ENCODE assay signal across 11 cellular contexts in the genomic region with DNA sequence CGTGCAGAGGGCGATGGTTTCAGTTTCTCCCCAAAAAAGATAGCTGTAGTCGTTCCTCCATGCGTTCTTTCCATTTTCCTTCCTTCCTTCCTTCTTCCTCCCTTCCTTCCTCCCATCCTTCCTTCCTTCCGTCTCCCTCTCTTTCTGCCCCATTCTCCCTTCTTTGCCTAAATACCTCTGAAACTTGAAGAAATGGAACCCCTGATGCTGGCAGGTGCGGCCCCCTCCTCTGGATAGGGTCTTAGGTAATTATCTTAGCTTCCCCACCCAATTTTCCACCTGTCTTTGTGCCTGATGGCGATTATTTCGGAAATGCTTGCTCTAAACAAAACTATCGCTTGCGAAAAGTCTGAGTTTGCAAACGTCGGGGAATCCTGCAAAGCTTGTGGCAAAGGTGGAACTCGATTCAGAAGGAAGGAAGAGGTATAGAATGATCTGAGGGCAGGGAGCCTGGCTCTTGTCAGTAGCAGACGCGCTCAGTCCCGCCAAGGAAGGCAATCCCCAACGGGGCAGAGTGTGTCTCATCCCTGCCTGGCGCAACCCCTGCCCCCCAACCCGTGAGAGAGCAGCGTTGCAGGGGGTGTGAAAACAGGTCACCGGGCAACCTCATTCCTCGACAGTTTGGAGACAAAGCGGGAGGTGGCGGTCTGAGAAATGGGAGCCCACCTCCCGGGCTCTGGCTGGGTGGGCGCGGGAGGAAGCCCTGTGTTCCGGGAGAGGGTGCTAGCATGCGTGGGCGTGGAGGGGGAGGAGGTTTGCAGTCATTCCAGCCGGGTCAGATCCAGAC. TPM values are rescaled to one million over a fixed set of nuclear protein-coding genes. Genes with fewer than 3 reads are reported as not detected.
A peak's percentile ranks its signal among the peaks of the same experiment; 100 is the strongest.
DNase-seq lines count a peak whose midpoint lies in the region; ATAC-seq and TF ChIP-seq lines count a peak whose summit lies in the region.
"Had no signal": no experiment of that assay in that cellular context is flagged by ENCODE, and none has a peak within 500 bp of the region (broad histone marks: within the 10 kb centered on the region; RNA-seq: fewer than 3 reads in every experiment).

No MANE protein-coding gene starts in this region.

- H3K9me3 Mint-ChIP-seq in activated T-cell treated with anti-CD3 and anti-CD28 coated beads, Interleukin-2, amount 50 U/mL, for 4 hours: no peaks in the 10 kb centered on the region
- H3K9me3 Mint-ChIP-seq in natural killer cell: no peaks in the 10 kb centered on the region

- H3K9ac ChIP-seq in HUES48 (ENCODE audit: low read depth, low read length): no peak overlapping the region
- H3K9ac ChIP-seq in colonic mucosa (ENCODE audit: low read depth in 2 of 2, low read length in 2 of 2): no peak overlapping the region

- H3K36me3 ChIP-seq in HUES48 (ENCODE audit: control insufficient read depth, insufficient read depth, low read length): no peaks in the 10 kb centered on the region
- H3K36me3 ChIP-seq in colonic mucosa: no peaks in the 10 kb centered on the region
- H3K36me3 ChIP-seq: thoracic aorta had no signal

- H3K4me1 ChIP-seq in HUES48 (ENCODE audit: control insufficient read depth, insufficient read depth, low read length): peaks cover 21% of the 10 kb centered on the region
- H3K4me1 ChIP-seq in colonic mucosa: peaks cover 26% of the 10 kb centered on the region

- H3K4me3 ChIP-seq in HUES48 (ENCODE audit: low read depth, low read length) (0 out of 2 replicates have a peak overlapping the region, but pooled peaks have one; percentile 45), colonic mucosa (no peak overlapping the region)

- peaks cover 93% of the 10 kb centered on the region for H3K27me3 ChIP-seq in HUES48 (ENCODE audit: control insufficient read depth, insufficient read depth, low read length)
- peaks cover 71% of the 10 kb centered on the region for H3K27me3 ChIP-seq in colonic mucosa

- peak overlapping the region; percentile 61 for H3K4me3 Mint-ChIP-seq in activated T-cell treated with anti-CD3 and anti-CD28 coated beads, Interleukin-2, amount 50 U/mL, for 4 hours
- H3K4me3 Mint-ChIP-seq in natural killer cell: peak overlapping the region; percentile 81

- peaks cover 46% of the 10 kb centered on the region for H3K27me3 Mint-ChIP-seq in activated T-cell treated with anti-CD3 and anti-CD28 coated beads, Interleukin-2, amount 50 U/mL, for 4 hours (ENCODE audit: low read depth)
- peaks cover 37% of the 10 kb centered on the region in 2 donors for H3K27me3 Mint-ChIP-seq in natural killer cell (ENCODE audit: low read depth in 2 of 2)

- H3K9me3 ChIP-seq in HUES48 (ENCODE audit: control insufficient read depth, insufficient read depth, low read length): no peaks in the 10 kb centered on the region; the same call in 1 of the 2 replicates
- H3K9me3 ChIP-seq in colonic mucosa: no peaks in the 10 kb centered on the region
- H3K9me3 ChIP-seq: thoracic aorta had no signal

- intact Hi-C loops in natural killer cell (cut with micrococcal nuclease) (loop anchor here (5.0 kb wide), 3 partner anchors 52 to 1667 kb away; partner anchors contain the start of genes BAHCC1 and TMC8), colonic mucosa (cut with DNase I) (no loop called here)

- H3K27ac Mint-ChIP-seq in natural killer cell: peak overlapping the region; percentile 63 to 72

- TF ChIP-seq CTCF in natural killer cell (IDR thresholded peaks at IDR 0.05) (no peak), colonic mucosa (IDR thresholded peaks at IDR 0.05) (no peak)

- H3K36me3 Mint-ChIP-seq in activated T-cell treated with anti-CD3 and anti-CD28 coated beads, Interleukin-2, amount 50 U/mL, for 4 hours (ENCODE audit: insufficient read depth): no peaks in the 10 kb centered on the region
- H3K36me3 Mint-ChIP-seq in natural killer cell: peaks cover 5% of the 10 kb centered on the region

- peaks cover 39% of the 10 kb centered on the region for H3K4me1 Mint-ChIP-seq in activated T-cell treated with anti-CD3 and anti-CD28 coated beads, Interleukin-2, amount 50 U/mL, for 4 hours (ENCODE audit: low read depth)
- peaks cover 39 to 51% of the 10 kb centered on the region in 2 donors for H3K4me1 Mint-ChIP-seq in natural killer cell

- DNase-seq in DMS 273 (lab: John Stamatoyannopoulos, UW; ENCODE audit: unreplicated experiment) (peak; percentile 50), DMS 273 treated with DMSO at 0.1 percent for 48 hours (lab: John Stamatoyannopoulos, UW) (no peak), natural killer cell (no peak), COLO829 (ENCODE audit: low spot score) (no peak), NCI-H146 treated with DMSO at 0.1 percent for 48 hours (lab: John Stamatoyannopoulos, UW; ENCODE audit: unreplicated experiment) (no peak), colonic mucosa (no peak)
- DNase-seq in activated T-cell treated with anti-CD3 and anti-CD28 coated beads, Interleukin-2, amount 50 U/mL, for 4 hours: no peak
- DNase-seq: 8988T, activated gamma-delta T cell treated with Interleukin-2 at 50 U/mL for 16 hours had no signal

- H3K27ac ChIP-seq in HUES48 (ENCODE audit: low read depth, low read length) (no peak overlapping the region), colonic mucosa (no peak overlapping the region)

- no peak for ATAC-seq in activated T-cell treated with anti-CD3 and anti-CD28 coated beads, Interleukin-2, amount 50 U/mL, for 4 hours
- ATAC-seq in natural killer cell: no peak

RNA-seq across cellular contexts. Expression of gene CBX8, which starts 2.9 kb away (rescaled TPM):
- 1 to 10 TPM; 1.7 to 4.3 (median 3.1) TPM for total RNA-seq in activated T-cell treated with anti-CD3 and anti-CD28 coated beads, Interleukin-2, amount 50 U/mL, for 4 hours
- 1 to 10 TPM; 4.0 to 6.4 (median 5.8) TPM for total RNA-seq in natural killer cell
- 1 to 10 TPM; 5.0 to 8.1 TPM for total RNA-seq in colonic mucosa

RNA-seq across cellular contexts. Expression of gene CBX2, which starts 21.8 kb away (rescaled TPM):
- total RNA-seq in activated T-cell treated with anti-CD3 and anti-CD28 coated beads, Interleukin-2, amount 50 U/mL, for 4 hours: 1 to 10 TPM; 1.0 to 2.6 (median 1.4) TPM
- 1 to 10 TPM in 1 of 3 donors, under 1 TPM in 1, not detected in 1; 0.18 to 1.3 TPM for total RNA-seq in natural killer cell
- total RNA-seq in colonic mucosa: 1 to 10 TPM; 2.1 to 4.0 TPM

RNA-seq across cellular contexts. Expression of gene CBX4, which starts 39.5 kb away (rescaled TPM):
- 10 to 100 TPM; 15.3 to 16.4 (median 15.3) TPM for total RNA-seq in activated T-cell treated with anti-CD3 and anti-CD28 coated beads, Interleukin-2, amount 50 U/mL, for 4 hours
- 100 to 1,000 TPM; 147 to 220 (median 217) TPM for total RNA-seq in natural killer cell
- total RNA-seq in colonic mucosa: 10 to 100 TPM; 10.6 to 18.1 TPM

Comparison
In these comparisons a context has a peak if more than half of its experiments do, and no peak if none do; other contexts are left out.
1. RNA of gene CBX4, which starts 39.5 kb away (total RNA-seq): 147 to 220 TPM in natural killer cell; 10.6 to 18.1 TPM in colonic mucosa and 15.3 to 16.4 TPM in activated T-cell treated with anti-CD3 and anti-CD28 coated beads, Interleukin-2, amount 50 U/mL, for 4 hours; every median in the first group is over 4 times any median in the second.